ENCODE assay signal across 1 cellular context in genomic region chr3:95399580-95399979, GRCh38.
TF ChIP-seq lines count a peak whose summit lies in the region.

No MANE protein-coding gene starts in this region.

TF ChIP-seq in GM23338, 12 proteins besides CTCF, POLR2A, EP300 and RAD21 (continued from another document):
- TF ChIP-seq ZNF462 (CRISPR knock-in tag; IDR thresholded peaks at IDR 0.05) (no peak), NANOG (IDR thresholded peaks at IDR 0.05; ENCODE audit: borderline replicate concordance) (no peak), ETS1 (IDR thresholded peaks at IDR 0.05) (no peak)
